ENCODE assay signal across 8 cellular contexts in genomic region chr5:14685757-14686156, GRCh38. TPM values are rescaled to one million over a fixed set of nuclear protein-coding genes. Genes with fewer than 3 reads are reported as not detected.
DNase-seq lines count a peak whose midpoint lies in the region; ATAC-seq lines count a peak whose summit lies in the region.

No MANE protein-coding gene starts in this region.

- peaks cover 0 to 9% (median 0%) of the 10 kb centered on the region in 3 experiments for H3K9me3 ChIP-seq in naive thymus-derived CD4-positive, alpha-beta T cell (ENCODE audit: control insufficient read depth in 2 of 3, low read length in 3 of 3)

- POLR2A ChIA-PET in naive thymus-derived CD4-positive, alpha-beta T cell (lab: Charles Lee) = interaction anchor here (0.9 to 3.1 kb wide), 5 partner anchors 20 to 296 kb away, joined by 3 to 17 read pairs (median 6); no protein-coding TSS in a partner anchor

- peaks cover 0 to 7% (median 2%) of the 10 kb centered on the region in 11 donors for H3K9me3 Mint-ChIP-seq in naive thymus-derived CD4-positive, alpha-beta T cell

- H3K4me3 ChIP-seq in naive thymus-derived CD4-positive, alpha-beta T cell (ENCODE audit: low read length) = peak overlapping the region; percentile 26

- CTCF ChIA-PET in naive thymus-derived CD4-positive, alpha-beta T cell (lab: Charles Lee) = interaction anchor here (0.6 to 6.3 kb wide), 22 partner anchors 14 to 329 kb away, joined by 3 to 49 read pairs (median 6); no protein-coding TSS in a partner anchor

- H3K4me1 ChIP-seq in naive thymus-derived CD4-positive, alpha-beta T cell (ENCODE audit: control insufficient read depth in 2 of 2, insufficient read depth in 2 of 2, low read length in 2 of 2) = peaks cover 4% of the 10 kb centered on the region in 2 donors

- H3K27ac ChIP-seq in naive thymus-derived CD4-positive, alpha-beta T cell (ENCODE audit: low read depth, low read length) = no peak overlapping the region

- peaks cover 18 to 49% (median 36%) of the 10 kb centered on the region in 5 donors for H3K36me3 Mint-ChIP-seq in naive thymus-derived CD4-positive, alpha-beta T cell

- intact Hi-C loops in naive thymus-derived CD4-positive, alpha-beta T cell (cut with micrococcal nuclease) = loop anchor here (1.0 to 5.0 kb wide), 12 partner anchors 19 to 329 kb away; partner anchors contain the start of genes ANKH (in 2 of the 2) and OTULIN (in 1 of the 2)

- peak overlapping the region; percentile 49 to 85 (median 72) for H3K4me3 Mint-ChIP-seq in naive thymus-derived CD4-positive, alpha-beta T cell

- in situ Hi-C loops in Caki2 (cut with HindIII; ENCODE audit: low pct_unique_long_range_greater_than_20kb, low sequenced_read_pairs) = no loop called here

- no peaks in the 10 kb centered on the region for H3K27me3 ChIP-seq in naive thymus-derived CD4-positive, alpha-beta T cell (ENCODE audit: control insufficient read depth in 2 of 2, insufficient read depth in 2 of 2, low read length in 2 of 2)

- H3K36me3 ChIP-seq in naive thymus-derived CD4-positive, alpha-beta T cell (ENCODE audit: control insufficient read depth in 2 of 3, insufficient read depth in 3 of 3, low read length in 3 of 3) = peaks cover 7 to 65% (median 38%) of the 10 kb centered on the region in 3 experiments

- H3K27me3 Mint-ChIP-seq in naive thymus-derived CD4-positive, alpha-beta T cell = no peaks in the 10 kb centered on the region

- ATAC-seq in GM19035 (IDR thresholded peaks at IDR 0.05; ENCODE audit: unreplicated experiment) (peak; percentile 90), HG03095 (IDR thresholded peaks at IDR 0.05; ENCODE audit: unreplicated experiment) (peak; percentile 76)
- peak; percentile 87 for ATAC-seq in naive thymus-derived CD4-positive, alpha-beta T cell

- H3K27ac Mint-ChIP-seq in naive thymus-derived CD4-positive, alpha-beta T cell = peak overlapping the region; percentile 41 to 97 (median 77)

- peaks cover 4 to 20% (median 14%) of the 10 kb centered on the region in 7 donors for H3K4me1 Mint-ChIP-seq in naive thymus-derived CD4-positive, alpha-beta T cell

- DNase-seq in Caki2 (ENCODE audit: low read depth) (peak; percentile 22), NCI-H2227 treated with DMSO at 0.1 percent for 48 hours (lab: John Stamatoyannopoulos, UW) (peak; percentile 70), epidermal melanocyte (ENCODE audit: insufficient read length, low spot score) (peak; percentile 72), cortex of kidney (lab: John Stamatoyannopoulos, UW) (no peak)
- DNase-seq in activated CD4-positive, alpha-beta T cell treated with anti-CD3 and anti-CD28 coated beads for 48 hours = peak; percentile 52
- DNase-seq in naive thymus-derived CD4-positive, alpha-beta T cell = peak in 8 of 9 donors; percentile 41 to 70 (median 62)

RNA-seq across cellular contexts. Expression of gene OTULIN, which starts 21.2 kb away (rescaled TPM):
- 10.6 and 54.6 TPM in 2 replicates for total RNA-seq in Caki2 (2014; rRNA removed; shearing (Covaris generic); ENCODE audit: low replicate concordance)
- total RNA-seq in naive thymus-derived CD4-positive, alpha-beta T cell = 10 to 100 TPM; 48.3 to 66.9 (median 58.2) TPM
- polyA plus RNA-seq in naive thymus-derived CD4-positive, alpha-beta T cell = 10 to 100 TPM; 12.1 to 13.6 TPM
